1 cellular context compared by ENCODE assay signal in genomic region chr12:11649413-11650278, GRCh38.
TF ChIP-seq lines count a peak whose summit lies in the region.

ETV6 (plus strand) TSS chr12:11649674; CDS start chr12:11650128, 454 bp downstream.

TF ChIP-seq in HepG2, 621 proteins besides CTCF, POLR2A, EP300 and RAD21 (continued from another document):
- TF ChIP-seq MLXIP (CRISPR knock-in tag; IDR thresholded peaks at IDR 0.05; ENCODE audit: borderline replicate concordance) (no peak), ZGPAT (CRISPR knock-in tag; IDR thresholded peaks at IDR 0.05) (0 out of 2 replicates have a peak, but pooled peaks have one; percentile 3), ZNF619 (CRISPR knock-in tag; IDR thresholded peaks at IDR 0.05) (no peak), PTBP1 (IDR thresholded peaks at IDR 0.05; ENCODE audit: low read depth, low read length, poor library complexity, severe bottlenecking) (no peak), NR2C2 (CRISPR knock-in tag; IDR thresholded peaks at IDR 0.05; ENCODE audit: borderline replicate concordance) (0 out of 2 replicates have a peak, but pooled peaks have one; percentile 46), HMGXB4 (CRISPR knock-in tag; IDR thresholded peaks at IDR 0.05; ENCODE audit: borderline replicate concordance in 1 of 2, low read depth in 1 of 2) (0 out of 4 replicates have a peak, but pooled peaks of 1 of the 2 experiments have one; percentile 19), ZNF839 (CRISPR knock-in tag; IDR thresholded peaks at IDR 0.05; ENCODE audit: borderline replicate concordance) (no peak), BCL6 (CRISPR knock-in tag; IDR thresholded peaks at IDR 0.05) (0 out of 2 replicates have a peak, but pooled peaks have one; percentile 19), DMAP1 (CRISPR knock-in tag; IDR thresholded peaks at IDR 0.05) (0 out of 2 replicates have a peak, but pooled peaks have one; percentile 17), HDAC1 (CRISPR knock-in tag; IDR thresholded peaks at IDR 0.05) (0 out of 2 replicates have a peak, but pooled peaks have one; percentile 26), CCDC6 (CRISPR knock-in tag; IDR thresholded peaks at IDR 0.05) (no peak), MED1 (CRISPR knock-in tag; IDR thresholded peaks at IDR 0.05) (0 out of 2 replicates have a peak, but pooled peaks have one; percentile 9), HOXA5 (CRISPR knock-in tag; IDR thresholded peaks at IDR 0.05) (peak; percentile 40; the same call in 1 of the 2 replicates), HBP1 (CRISPR knock-in tag; IDR thresholded peaks at IDR 0.05; ENCODE audit: low read depth) (0 out of 2 replicates have a peak, but pooled peaks have one; percentile 38), ZNF367 (CRISPR knock-in tag; IDR thresholded peaks at IDR 0.05; ENCODE audit: borderline replicate concordance) (no peak), MXI1 (IDR thresholded peaks at IDR 0.05; ENCODE audit: borderline replicate concordance, low read depth, low read length) (no peak), BRCA1 (CRISPR knock-in tag; IDR thresholded peaks at IDR 0.05) (no peak), ZNF337 (CRISPR knock-in tag; IDR thresholded peaks at IDR 0.05; ENCODE audit: borderline replicate concordance, low read depth) (0 out of 2 replicates have a peak, but pooled peaks have one; percentile 37), KLF16 (CRISPR knock-in tag; IDR thresholded peaks at IDR 0.05) (0 out of 4 replicates have a peak, but pooled peaks of 1 of the 2 experiments have one; percentile 29)
- TF ChIP-seq, protein P1, sequence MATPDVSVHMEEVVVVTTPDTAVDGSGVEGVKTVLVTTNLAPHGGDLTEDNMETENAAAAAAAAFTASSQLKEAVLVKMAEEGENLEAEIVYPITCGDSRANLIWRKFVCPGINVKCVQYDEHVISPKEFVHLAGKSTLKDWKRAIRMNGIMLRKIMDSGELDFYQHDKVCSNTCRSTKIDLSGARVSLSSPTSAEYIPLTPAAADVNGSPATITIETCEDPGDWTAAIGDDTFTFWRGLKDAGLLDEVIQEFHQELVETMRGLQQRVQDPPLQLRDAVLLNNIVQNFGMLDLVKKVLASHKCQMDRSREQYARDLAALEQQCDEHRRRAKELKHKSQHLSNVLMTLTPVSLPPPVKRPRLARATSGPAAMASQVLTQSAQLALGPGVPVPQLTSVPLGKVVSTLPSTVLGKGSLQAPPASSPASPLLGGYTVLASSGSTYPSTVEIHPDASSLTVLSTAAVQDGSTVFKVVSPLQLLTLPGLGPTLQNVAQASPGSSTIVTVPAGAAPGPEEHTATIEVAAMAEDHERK (CRISPR knock-in tag; IDR thresholded peaks at IDR 0.05; ENCODE audit: low read depth) = no peak
- TF ChIP-seq, protein P2, sequence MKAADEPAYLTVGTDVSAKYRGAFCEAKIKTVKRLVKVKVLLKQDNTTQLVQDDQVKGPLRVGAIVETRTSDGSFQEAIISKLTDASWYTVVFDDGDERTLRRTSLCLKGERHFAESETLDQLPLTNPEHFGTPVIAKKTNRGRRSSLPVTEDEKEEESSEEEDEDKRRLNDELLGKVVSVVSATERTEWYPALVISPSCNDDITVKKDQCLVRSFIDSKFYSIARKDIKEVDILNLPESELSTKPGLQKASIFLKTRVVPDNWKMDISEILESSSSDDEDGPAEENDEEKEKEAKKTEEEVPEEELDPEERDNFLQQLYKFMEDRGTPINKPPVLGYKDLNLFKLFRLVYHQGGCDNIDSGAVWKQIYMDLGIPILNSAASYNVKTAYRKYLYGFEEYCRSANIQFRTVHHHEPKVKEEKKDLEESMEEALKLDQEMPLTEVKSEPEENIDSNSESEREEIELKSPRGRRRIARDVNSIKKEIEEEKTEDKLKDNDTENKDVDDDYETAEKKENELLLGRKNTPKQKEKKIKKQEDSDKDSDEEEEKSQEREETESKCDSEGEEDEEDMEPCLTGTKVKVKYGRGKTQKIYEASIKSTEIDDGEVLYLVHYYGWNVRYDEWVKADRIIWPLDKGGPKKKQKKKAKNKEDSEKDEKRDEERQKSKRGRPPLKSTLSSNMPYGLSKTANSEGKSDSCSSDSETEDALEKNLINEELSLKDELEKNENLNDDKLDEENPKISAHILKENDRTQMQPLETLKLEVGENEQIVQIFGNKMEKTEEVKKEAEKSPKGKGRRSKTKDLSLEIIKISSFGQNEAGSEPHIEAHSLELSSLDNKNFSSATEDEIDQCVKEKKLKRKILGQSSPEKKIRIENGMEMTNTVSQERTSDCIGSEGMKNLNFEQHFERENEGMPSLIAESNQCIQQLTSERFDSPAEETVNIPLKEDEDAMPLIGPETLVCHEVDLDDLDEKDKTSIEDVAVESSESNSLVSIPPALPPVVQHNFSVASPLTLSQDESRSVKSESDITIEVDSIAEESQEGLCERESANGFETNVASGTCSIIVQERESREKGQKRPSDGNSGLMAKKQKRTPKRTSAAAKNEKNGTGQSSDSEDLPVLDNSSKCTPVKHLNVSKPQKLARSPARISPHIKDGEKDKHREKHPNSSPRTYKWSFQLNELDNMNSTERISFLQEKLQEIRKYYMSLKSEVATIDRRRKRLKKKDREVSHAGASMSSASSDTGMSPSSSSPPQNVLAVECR (CRISPR knock-in tag; IDR thresholded peaks at IDR 0.05; ENCODE audit: borderline replicate concordance) = 0 out of 2 replicates have a peak, but pooled peaks have one; percentile 30
